Comparison of ENCODE assay signal across 20 cellular contexts in genomic region chr2:224146356-224147160, GRCh38.
DNase-seq lines count a peak whose midpoint lies in the region; TF ChIP-seq lines count a peak whose summit lies in the region.
"Had no signal": no experiment of that assay in that cellular context is flagged by ENCODE, and none has a peak within 500 bp of the region (broad histone marks: within the 10 kb centered on the region; RNA-seq: fewer than 3 reads in every experiment).

No MANE protein-coding gene starts in this region.

- no peaks in the 10 kb centered on the region for H3K36me3 ChIP-seq in hepatocyte (replicated peaks; ENCODE audit: insufficient read depth, low read depth)
- H3K36me3 ChIP-seq: adrenal gland, BE2C, gastroesophageal sphincter, HAP-1, lower lobe of right lung, neural progenitor cell, suprapubic skin had no signal

- H3K9me3 ChIP-seq in hepatocyte (ENCODE audit: low read depth): no peaks in the 10 kb centered on the region
- H3K9me3 ChIP-seq: adrenal gland, BE2C, gastroesophageal sphincter, HAP-1, lower lobe of right lung, suprapubic skin had no signal

- no peak overlapping the region for H3K4me3 ChIP-seq in hepatocyte
- H3K4me3 ChIP-seq: adrenal gland, gastroesophageal sphincter, HAP-1, lower lobe of right lung, neural progenitor cell, suprapubic skin had no signal

- DNase-seq in ELR (ENCODE audit: low read depth) (peak; percentile 30), RPMI7951 (ENCODE audit: low read depth) (peak; percentile 76), hepatocyte (ENCODE audit: low spot score) (peak; percentile 58), renal cortical epithelial cell (ENCODE audit: low read depth) (peak; percentile 51), HuH-7.5 (ENCODE audit: low spot score) (no peak), superior temporal gyrus (ENCODE audit: extremely low spot score) (no peak), AML-193 (lab: John Stamatoyannopoulos, UW) (no peak)
- no peak for DNase-seq in activated CD4-positive, alpha-beta T cell treated with anti-CD3 and anti-CD28 coated beads for 48 hours
- DNase-seq: BE2C, lower lobe of right lung, NCI-H1048, NCI-H2107, NCI-H69, T-cell had no signal

- WGBS in hepatocyte (ENCODE audit: low lambda C conversion rate, missing lambda C conversion rate): 46% methylated on average over 6 of the region's 6 CpGs

- H3K79me2 ChIP-seq in hepatocyte: no peaks in the 10 kb centered on the region

- H3K9me2 ChIP-seq in hepatocyte (replicated peaks; ENCODE audit: insufficient read depth): no peaks in the 10 kb centered on the region

- H3K4me2 ChIP-seq in hepatocyte: peak overlapping the region; percentile 53
- H3K4me2 ChIP-seq: neural progenitor cell had no signal

- no peaks in the 10 kb centered on the region for H3K27me3 ChIP-seq in hepatocyte
- H3K27me3 ChIP-seq: adrenal gland, gastroesophageal sphincter, neural progenitor cell, suprapubic skin had no signal

- peak overlapping the region; percentile 94 for H3K27ac ChIP-seq in hepatocyte
- H3K27ac ChIP-seq: adrenal gland, gastroesophageal sphincter, lower lobe of right lung, neural progenitor cell, suprapubic skin, VCaP had no signal

- TF ChIP-seq CTCF in hepatocyte (IDR thresholded peaks at IDR 0.05; ENCODE audit: poor library complexity): no peak

- H3K4me1 ChIP-seq in hepatocyte (ENCODE audit: insufficient read depth): peaks cover 13% of the 10 kb centered on the region
- H3K4me1 ChIP-seq: BE2C, gastroesophageal sphincter, HAP-1, lower lobe of right lung, neural progenitor cell, suprapubic skin had no signal

- no peak overlapping the region for H2AFZ ChIP-seq in hepatocyte
- H2AFZ ChIP-seq: neural progenitor cell had no signal

- H4K20me1 ChIP-seq in hepatocyte (ENCODE audit: insufficient read depth, poor library complexity, severe bottlenecking): no peaks in the 10 kb centered on the region

Comparison
In these comparisons a context has a peak if more than half of its experiments do, and no peak if none do; other contexts are left out.
1. DNase-seq: peak in ELR (single experiment), RPMI7951 (single experiment), hepatocyte (single experiment) and renal cortical epithelial cell (single experiment); none in activated CD4-positive, alpha-beta T cell treated with anti-CD3 and anti-CD28 coated beads for 48 hours (single experiment), HuH-7.5 (single experiment), superior temporal gyrus (single experiment) and AML-193 (0 of 2).